In the genomic region with DNA sequence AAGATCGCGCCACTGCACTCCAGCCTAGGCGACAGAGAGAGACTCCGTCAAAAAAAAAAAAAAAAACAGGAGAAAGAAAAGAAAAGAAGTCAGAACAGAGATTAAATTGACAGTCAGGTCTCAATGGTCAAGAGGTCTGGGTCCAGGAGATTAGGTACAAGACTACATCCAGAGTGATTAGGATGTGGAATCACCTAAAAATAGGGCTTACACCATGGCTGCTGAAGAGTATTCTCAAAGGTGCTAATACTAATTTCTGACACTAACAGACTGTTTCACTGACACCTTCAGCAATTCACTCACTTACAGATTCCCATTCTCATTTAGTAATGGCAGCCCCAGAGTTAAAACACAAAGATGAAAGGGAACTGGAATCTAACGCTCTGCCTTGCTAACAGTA, we compare ENCODE assay signal across 25 cellular contexts.
DNase-seq lines count a peak whose midpoint lies in the region; ATAC-seq, FAIRE-seq and TF ChIP-seq lines count a peak whose summit lies in the region.
"Had no signal": no experiment of that assay in that cellular context is flagged by ENCODE, and none has a peak within 500 bp of the region (broad histone marks: within the 10 kb centered on the region; RNA-seq: fewer than 3 reads in every experiment).

No MANE protein-coding gene starts in this region.

- no peak for ATAC-seq in Right ventricle myocardium inferior
- ATAC-seq: A549 had no signal

- H3K27ac ChIP-seq in left ventricle myocardium inferior (replicated peaks) = peak overlapping the region; percentile 33
- H3K27ac ChIP-seq: A549; BLaER1 treated with 17β-estradiol and CSF1 and Interleukin-3, amounts not matched to agents 10 nM and 100 nM; GM23248 had no signal

- no peak overlapping the region for H3K4me3 Mint-ChIP-seq in activated naive CD8-positive, alpha-beta T cell
- no peak overlapping the region for H3K4me3 Mint-ChIP-seq in activated naive CD8-positive, alpha-beta T cell treated with anti-CD3 and anti-CD28 coated beads for 36 hours
- H3K4me3 Mint-ChIP-seq: CD14-positive monocyte; CD4-positive, alpha-beta T cell; CD8-positive, alpha-beta memory T cell had no signal

- H3K36me3 Mint-ChIP-seq in activated naive CD8-positive, alpha-beta T cell = no peaks in the 10 kb centered on the region
- H3K36me3 Mint-ChIP-seq in activated naive CD8-positive, alpha-beta T cell treated with anti-CD3 and anti-CD28 coated beads for 36 hours = no peaks in the 10 kb centered on the region
- H3K36me3 Mint-ChIP-seq: CD14-positive monocyte; CD8-positive, alpha-beta memory T cell had no signal

- DNase-seq in activated naive CD8-positive, alpha-beta T cell treated with anti-CD3 and anti-CD28 coated beads for 36 hours = no peak
- DNase-seq in left ventricle myocardium inferior (no peak), Right ventricle myocardium inferior (ENCODE audit: missing footprints) (no peak), GM12892 (ENCODE audit: insufficient read length) (no peak), nucleus accumbens (lab: John Stamatoyannopoulos, UW) (no peak)
- no peak for DNase-seq in effector CD8-positive, alpha-beta T cell (lab: John Stamatoyannopoulos, UW)
- DNase-seq: 8988T; ACHN; AML-193; BE2C; CD4-positive, alpha-beta T cell; CD8-positive, alpha-beta memory T cell; DMS 273 treated with DMSO at 0.1 percent for 48 hours; DMS79; GF-D8; GM23248; H7; HCEC 1CT had no signal

- H3K27me3 ChIP-seq in left ventricle myocardium inferior (ENCODE audit: low read depth) = no peaks in the 10 kb centered on the region
- H3K27me3 ChIP-seq: BE2C; BLaER1 treated with 17β-estradiol and CSF1 and Interleukin-3, amounts not matched to agents 10 nM and 100 nM had no signal

- TF ChIP-seq POLR2A in GM12892 (IDR thresholded peaks at IDR 0.05; ENCODE audit: low read depth, low read length) = no peak

- FAIRE-seq in GM12892 (lab: Jason Lieb, UNC) = peak; percentile 70
- FAIRE-seq: A549, D721Med, GM12891, H1 had no signal

- no peak for TF ChIP-seq CTCF in left ventricle myocardium inferior (IDR thresholded peaks at IDR 0.05; ENCODE audit: borderline replicate concordance)

- peaks cover 2% of the 10 kb centered on the region for H3K27me3 Mint-ChIP-seq in activated naive CD8-positive, alpha-beta T cell
- no peaks in the 10 kb centered on the region for H3K27me3 Mint-ChIP-seq in activated naive CD8-positive, alpha-beta T cell treated with anti-CD3 and anti-CD28 coated beads for 36 hours
- H3K27me3 Mint-ChIP-seq: CD4-positive, alpha-beta T cell; CD8-positive, alpha-beta memory T cell had no signal

- H3K27ac Mint-ChIP-seq in activated naive CD8-positive, alpha-beta T cell = peak overlapping the region; percentile 36
- no peak overlapping the region for H3K27ac Mint-ChIP-seq in activated naive CD8-positive, alpha-beta T cell treated with anti-CD3 and anti-CD28 coated beads for 36 hours
- H3K27ac Mint-ChIP-seq: CD4-positive, alpha-beta T cell; CD8-positive, alpha-beta memory T cell had no signal

- no peaks in the 10 kb centered on the region for H3K9me3 ChIP-seq in left ventricle myocardium inferior (replicated peaks)
- H3K9me3 ChIP-seq: A549; BE2C; BLaER1 treated with 17β-estradiol and CSF1 and Interleukin-3, amounts not matched to agents 10 nM and 100 nM had no signal

- H3K36me3 ChIP-seq in left ventricle myocardium inferior = no peaks in the 10 kb centered on the region
- H3K36me3 ChIP-seq: BE2C had no signal

- no peak overlapping the region for H3K4me3 ChIP-seq in left ventricle myocardium inferior
- H3K4me3 ChIP-seq: A549; BLaER1 treated with 17β-estradiol and CSF1 and Interleukin-3, amounts not matched to agents 10 nM and 100 nM; GM23248 had no signal

- H3K4me1 ChIP-seq in left ventricle myocardium inferior = peaks cover 62% of the 10 kb centered on the region

- H3K4me1 Mint-ChIP-seq in activated naive CD8-positive, alpha-beta T cell (ENCODE audit: low read depth) = peaks cover 1% of the 10 kb centered on the region
- H3K4me1 Mint-ChIP-seq in activated naive CD8-positive, alpha-beta T cell treated with anti-CD3 and anti-CD28 coated beads for 36 hours = peaks cover 6% of the 10 kb centered on the region
- H3K4me1 Mint-ChIP-seq: CD8-positive, alpha-beta memory T cell had no signal

- no peaks in the 10 kb centered on the region for H3K9me3 Mint-ChIP-seq in activated naive CD8-positive, alpha-beta T cell (ENCODE audit: low read depth)
- H3K9me3 Mint-ChIP-seq in activated naive CD8-positive, alpha-beta T cell treated with anti-CD3 and anti-CD28 coated beads for 36 hours = no peaks in the 10 kb centered on the region
- H3K9me3 Mint-ChIP-seq: CD14-positive monocyte; CD4-positive, alpha-beta T cell; CD8-positive, alpha-beta memory T cell had no signal

- intact Hi-C loops in left ventricle myocardium inferior (cut with micrococcal nuclease) = no loop called here
- intact Hi-C loops in Right ventricle myocardium inferior (cut with DNase I) = no loop called here
